In genomic region chr13:36163809-36164308, GRCh38 we compare ENCODE assay signal across 9 cellular contexts. TPM values are rescaled to one million over a fixed set of nuclear protein-coding genes. Genes with fewer than 3 reads are reported as not detected.
DNase-seq lines count a peak whose midpoint lies in the region; ATAC-seq and TF ChIP-seq lines count a peak whose summit lies in the region.
"Had no signal": no experiment of that assay in that cellular context is flagged by ENCODE, and none has a peak within 500 bp of the region (broad histone marks: within the 10 kb centered on the region; RNA-seq: fewer than 3 reads in every experiment).

No MANE protein-coding gene starts in this region.

- TF ChIP-seq POLR2A in right lobe of liver (IDR thresholded peaks at IDR 0.05), result no peak

- H3K4me3 ChIP-seq in astrocyte of the cerebellum (ENCODE audit: low read depth, low read length) (no peak overlapping the region), lower lobe of right lung (no peak overlapping the region), right lobe of liver (no peak overlapping the region)

- intact Hi-C loops in lower lobe of right lung (cut with DNase I), result no loop called here
- intact Hi-C loops in right lobe of liver (cut with DNase I), result no loop called here

- no peak overlapping the region for H3K27ac ChIP-seq in lower lobe of right lung
- no peak overlapping the region for H3K27ac ChIP-seq in right lobe of liver

- TF ChIP-seq CTCF in astrocyte of the cerebellum (IDR thresholded peaks at IDR 0.05; ENCODE audit: low read depth, low read length, missing control alignments), result no peak
- no peak for TF ChIP-seq CTCF in lower lobe of right lung (IDR thresholded peaks at IDR 0.05)
- no peak for TF ChIP-seq CTCF in right lobe of liver (IDR thresholded peaks at IDR 0.05)

- peaks cover 9% of the 10 kb centered on the region for H3K4me1 ChIP-seq in lower lobe of right lung
- H3K4me1 ChIP-seq in right lobe of liver, result no peaks in the 10 kb centered on the region

- 53% methylated on average over 3 of the region's 7 CpGs for WGBS in right lobe of liver (ENCODE audit: insufficient coverage, low coverage, low lambda C conversion rate, missing lambda C conversion rate)

- ATAC-seq in lower lobe of right lung (peak; percentile 92 to 97), HG02938 (IDR thresholded peaks at IDR 0.05; ENCODE audit: unreplicated experiment) (no peak), right lobe of liver (no peak), GM19035 (IDR thresholded peaks at IDR 0.05; ENCODE audit: unreplicated experiment) (no peak), GM18907 (IDR thresholded peaks at IDR 0.05; ENCODE audit: unreplicated experiment) (no peak)

- H3K36me3 ChIP-seq in lower lobe of right lung (no peaks in the 10 kb centered on the region), right lobe of liver (no peaks in the 10 kb centered on the region)

- in situ Hi-C loops in astrocyte of the cerebellum (cut with HindIII; ENCODE audit: low sequenced_read_pairs), result no loop called here

- no peaks in the 10 kb centered on the region for H3K27me3 ChIP-seq in lower lobe of right lung (ENCODE audit: low read depth)
- H3K27me3 ChIP-seq in right lobe of liver, result no peaks in the 10 kb centered on the region

- DNase-seq in COLO829 (ENCODE audit: low spot score) (peak; percentile 13), NCI-H2081 treated with DMSO at 0.1 percent for 48 hours (lab: John Stamatoyannopoulos, UW) (peak; percentile 15), astrocyte of the cerebellum (ENCODE audit: low read depth) (peak; percentile 97), lower lobe of right lung (peak; percentile 86), right lobe of liver (no peak)
- DNase-seq: activated CD4-positive, alpha-beta T cell treated with anti-CD3 and anti-CD28 coated beads for 4 hours had no signal

- H3K9me3 ChIP-seq in lower lobe of right lung, result no peaks in the 10 kb centered on the region
- no peaks in the 10 kb centered on the region for H3K9me3 ChIP-seq in right lobe of liver

RNA-seq across cellular contexts. Expression of gene DCLK1, which starts 32.7 kb away (rescaled TPM):
- total RNA-seq in lower lobe of right lung (10.4 TPM), right lobe of liver (under 1 TPM in 4 of 6 experiments, not detected in 2; 0.07 to 0.12 (median 0.10) TPM)

RNA-seq across cellular contexts. Expression of gene SOHLH2, which starts 50.5 kb away (rescaled TPM):
- total RNA-seq in lower lobe of right lung (not detected), right lobe of liver (not detected)

Comparison
In these comparisons a context has a peak if more than half of its experiments do, and no peak if none do; other contexts are left out.
1. DNase-seq: peak in COLO829 (single experiment), NCI-H2081 treated with DMSO at 0.1 percent for 48 hours (single experiment), astrocyte of the cerebellum (single experiment) and lower lobe of right lung (single experiment); none in right lobe of liver (0 of 3).
2. ATAC-seq: peak in lower lobe of right lung (2 of 2); none in HG02938 (single experiment), right lobe of liver (0 of 4), GM19035 (single experiment) and GM18907 (single experiment).
3. RNA of gene DCLK1, which starts 32.7 kb away (total RNA-seq): 10.4 TPM in lower lobe of right lung (single experiment); 0.07 to 0.12 TPM in right lobe of liver; every median in the first group is over 10 times any median in the second.